In the genomic region with DNA sequence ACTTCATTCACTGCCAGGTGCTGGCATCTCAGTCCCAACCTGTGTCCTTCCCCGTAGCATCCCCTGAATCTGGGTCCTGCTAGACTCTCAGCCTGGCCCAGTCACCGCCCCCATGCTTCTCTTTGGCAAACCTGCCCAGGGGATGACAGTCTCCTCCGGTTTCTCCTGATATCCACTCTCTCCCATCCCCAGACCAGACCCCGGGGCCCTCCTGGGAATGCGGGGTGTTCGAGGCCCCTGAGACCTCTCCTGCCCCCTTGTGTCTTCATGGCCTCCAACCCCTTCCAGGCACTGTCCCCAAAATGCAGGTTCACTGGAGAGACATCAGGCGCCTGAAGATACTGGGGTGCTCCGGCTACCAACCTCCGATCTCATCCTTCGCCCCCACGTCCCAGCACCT, we compare ENCODE assay signal across 1 cellular context.
TF ChIP-seq lines count a peak whose summit lies in the region.

No MANE protein-coding gene starts in this region.

TF ChIP-seq in H1, 55 proteins besides CTCF, POLR2A, EP300 and RAD21:
- TF ChIP-seq KDM5A (IDR thresholded peaks at IDR 0.05; ENCODE audit: low read length) (no peak), CHD1 (IDR thresholded peaks at IDR 0.05; ENCODE audit: low read depth, low read length) (no peak), KDM4A (IDR thresholded peaks at IDR 0.05; ENCODE audit: low read depth, low read length, severe bottlenecking) (peak; percentile 45), TBP (IDR thresholded peaks at IDR 0.05; ENCODE audit: low read depth, low read length) (no peak), TAF7 (optimal IDR thresholded peaks at IDR 0.05; ENCODE audit: borderline replicate concordance, low read depth, low read length) (peak; percentile 16), POU5F1 (IDR thresholded peaks at IDR 0.05; ENCODE audit: low read depth, low read length) (no peak), FOSL1 (IDR thresholded peaks at IDR 0.05; ENCODE audit: insufficient read depth, low read depth, low read length) (no peak), TEAD4 (IDR thresholded peaks at IDR 0.05; ENCODE audit: low read depth, low read length) (0 out of 2 replicates have a peak, but pooled peaks have one; percentile 10)
- TF ChIP-seq, protein P1, sequence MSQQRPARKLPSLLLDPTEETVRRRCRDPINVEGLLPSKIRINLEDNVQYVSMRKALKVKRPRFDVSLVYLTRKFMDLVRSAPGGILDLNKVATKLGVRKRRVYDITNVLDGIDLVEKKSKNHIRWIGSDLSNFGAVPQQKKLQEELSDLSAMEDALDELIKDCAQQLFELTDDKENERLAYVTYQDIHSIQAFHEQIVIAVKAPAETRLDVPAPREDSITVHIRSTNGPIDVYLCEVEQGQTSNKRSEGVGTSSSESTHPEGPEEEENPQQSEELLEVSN (IDR thresholded peaks at IDR 0.05) = no peak
- TF ChIP-seq, protein P2, sequence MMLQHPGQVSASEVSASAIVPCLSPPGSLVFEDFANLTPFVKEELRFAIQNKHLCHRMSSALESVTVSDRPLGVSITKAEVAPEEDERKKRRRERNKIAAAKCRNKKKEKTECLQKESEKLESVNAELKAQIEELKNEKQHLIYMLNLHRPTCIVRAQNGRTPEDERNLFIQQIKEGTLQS (IDR thresholded peaks at IDR 0.05; ENCODE audit: insufficient read depth, low read depth, low read length) = no peak
